13 cellular contexts compared by ENCODE assay signal in genomic region chr12:107327783-107328182, GRCh38.
"Had no signal": no experiment of that assay in that cellular context is flagged by ENCODE, and none has a peak within 500 bp of the region (broad histone marks: within the 10 kb centered on the region; RNA-seq: fewer than 3 reads in every experiment).

No MANE protein-coding gene starts in this region.

- H3K9me3 ChIP-seq: colonic mucosa, heart right ventricle, suprapubic skin, upper lobe of left lung had no signal

- H3K9ac ChIP-seq: parathyroid adenoma had no signal

- H2AFZ ChIP-seq: parathyroid adenoma had no signal

- H3K4me3 Mint-ChIP-seq: activated T-cell treated with anti-CD3 and anti-CD28 coated beads, Interleukin-2, amount 50 U/mL, for 4 hours; T-helper 2 cell treated with Interferon-gamma antibody and Interleukin-4, amounts not matched to agents 5 μg/mL and 100 μg/mL, for 36 hours had no signal

- H3K27ac ChIP-seq: colonic mucosa, heart right ventricle, parathyroid adenoma, suprapubic skin, upper lobe of left lung had no signal

- DNase-seq: activated CD4-positive, alpha-beta T cell treated with anti-CD3 and anti-CD28 coated beads, Interleukin-2, amount 50 U/mL, for 4 hours; activated CD4-positive, CD25-positive, alpha-beta regulatory T cell treated with anti-CD3 and anti-CD28 coated beads, Interleukin-2, amount 50 U/mL, for 72 hours; activated gamma-delta T cell treated with Interleukin-2 at 50 U/mL for 16 hours; activated T-cell treated with anti-CD3 and anti-CD28 coated beads, Interleukin-2, amount 50 U/mL, for 4 hours; colonic mucosa; heart right ventricle; stimulated activated CD4-positive, alpha-beta T cell treated with anti-CD3 and anti-CD28 coated beads, Interleukin-4, amount 100 ng/mL, for 1 hour; stimulated activated CD8-positive, alpha-beta memory T cell treated with anti-CD3 and anti-CD28 coated beads, Interleukin-4, amount 100 ng/mL, for 48 hours; stimulated activated naive CD8-positive, alpha-beta T cell treated with anti-CD3 and anti-CD28 coated beads, Interleukin-15, Interleukin-2, amounts not matched to agents 100 U/mL and 50 U/mL, for 24 hours; upper lobe of left lung had no signal

- H3K27ac Mint-ChIP-seq: T-helper 2 cell treated with Interferon-gamma antibody and Interleukin-4, amounts not matched to agents 5 μg/mL and 100 μg/mL, for 36 hours had no signal

- H3K27me3 ChIP-seq: upper lobe of left lung had no signal

- H3K36me3 ChIP-seq: colonic mucosa, heart right ventricle, suprapubic skin, upper lobe of left lung had no signal

- H3K4me3 ChIP-seq: colonic mucosa, heart right ventricle, suprapubic skin, upper lobe of left lung had no signal

- H3K9me3 Mint-ChIP-seq: activated T-cell treated with anti-CD3 and anti-CD28 coated beads, Interleukin-2, amount 50 U/mL, for 4 hours; T-helper 2 cell treated with Interferon-gamma antibody and Interleukin-4, amounts not matched to agents 5 μg/mL and 100 μg/mL, for 36 hours had no signal

- H3K4me1 ChIP-seq: colonic mucosa, suprapubic skin, upper lobe of left lung had no signal

- ATAC-seq: activated T-cell treated with anti-CD3 and anti-CD28 coated beads, Interleukin-2, amount 50 U/mL, for 4 hours; heart right ventricle; stimulated activated naive CD8-positive, alpha-beta T cell treated with anti-CD3 and anti-CD28 coated beads, Interleukin-15, Interleukin-2, amounts not matched to agents 100 U/mL and 50 U/mL, for 24 hours had no signal
